In genomic region chr17:66855204-66855603, GRCh38 we compare ENCODE assay signal across 12 cellular contexts. TPM values are rescaled to one million over a fixed set of nuclear protein-coding genes. Genes with fewer than 3 reads are reported as not detected.
DNase-seq lines count a peak whose midpoint lies in the region; ATAC-seq lines count a peak whose summit lies in the region.
"Had no signal": no experiment of that assay in that cellular context is flagged by ENCODE, and none has a peak within 500 bp of the region (broad histone marks: within the 10 kb centered on the region; RNA-seq: fewer than 3 reads in every experiment).

No MANE protein-coding gene starts in this region.

- H3K27ac Mint-ChIP-seq in activated T-helper 17 cell treated with anti-CD3 and anti-CD28 coated beads, Interleukin-2, amount 50 U/mL, for 72 hours: no peak overlapping the region
- H3K27ac Mint-ChIP-seq: IgD-negative memory B cell had no signal

- no peaks in the 10 kb centered on the region for H3K9me3 Mint-ChIP-seq in activated T-helper 17 cell treated with anti-CD3 and anti-CD28 coated beads, Interleukin-2, amount 50 U/mL, for 72 hours
- H3K9me3 Mint-ChIP-seq: central memory CD8-positive, alpha-beta T cell had no signal

- peak; percentile 34 for DNase-seq in DMS53 (lab: John Stamatoyannopoulos, UW)
- no peak for DNase-seq in DMS53 treated with DMSO at 0.1 percent for 48 hours (lab: John Stamatoyannopoulos, UW; ENCODE audit: unreplicated experiment)
- peak; percentile 38 for DNase-seq in RPMI8226
- DNase-seq in effector CD8-positive, alpha-beta T cell (lab: John Stamatoyannopoulos, UW): peak; percentile 3
- peak in 2 of 3 donors; percentile 3 to 7 for DNase-seq in stimulated activated CD4-positive, alpha-beta T cell treated with anti-CD3 and anti-CD28 coated beads, TNF-alpha, amount 100 ng/mL, for 1 hour (ENCODE audit: low read depth in 3 of 3, low spot score in 1 of 3)
- no peak for DNase-seq in DMS79 (lab: John Stamatoyannopoulos, UW)
- DNase-seq: left ventricle myocardium superior had no signal

- H3K4me1 Mint-ChIP-seq in activated T-helper 17 cell treated with anti-CD3 and anti-CD28 coated beads, Interleukin-2, amount 50 U/mL, for 72 hours: no peaks in the 10 kb centered on the region
- H3K4me1 Mint-ChIP-seq: central memory CD8-positive, alpha-beta T cell; IgD-negative memory B cell had no signal

- peaks cover 6% of the 10 kb centered on the region for H3K27me3 Mint-ChIP-seq in activated T-helper 17 cell treated with anti-CD3 and anti-CD28 coated beads, Interleukin-2, amount 50 U/mL, for 72 hours
- H3K27me3 Mint-ChIP-seq: IgD-negative memory B cell had no signal

- H3K4me3 Mint-ChIP-seq in activated T-helper 17 cell treated with anti-CD3 and anti-CD28 coated beads, Interleukin-2, amount 50 U/mL, for 72 hours: no peak overlapping the region
- H3K4me3 Mint-ChIP-seq: central memory CD8-positive, alpha-beta T cell; IgD-negative memory B cell had no signal

- ATAC-seq in activated T-helper 17 cell treated with anti-CD3 and anti-CD28 coated beads, Interleukin-2, amount 50 U/mL, for 72 hours (replicated peaks): no peak
- ATAC-seq in HG03175 (IDR thresholded peaks at IDR 0.05; ENCODE audit: unreplicated experiment): no peak
- ATAC-seq: left ventricle myocardium superior had no signal

- no peaks in the 10 kb centered on the region for H3K36me3 Mint-ChIP-seq in activated T-helper 17 cell treated with anti-CD3 and anti-CD28 coated beads, Interleukin-2, amount 50 U/mL, for 72 hours (ENCODE audit: low read depth)
- H3K36me3 Mint-ChIP-seq: IgD-negative memory B cell had no signal

RNA-seq across cellular contexts. Expression of gene CACNG5, which starts 20.3 kb away (rescaled TPM):
- not detected for total RNA-seq in activated T-helper 17 cell treated with anti-CD3 and anti-CD28 coated beads, Interleukin-2, amount 50 U/mL, for 72 hours
- total RNA-seq: left ventricle myocardium superior; T-helper 1 cell treated with Interleukin-12 subunit alpha and Interleukin-12 subunit beta and Interleukin-4 antibody, amounts not matched to agents 30 ng/mL and 1 ng/mL, for 36 hours had no signal

Comparison
In these comparisons a context has a peak if more than half of its experiments do, and no peak if none do; other contexts are left out.
1. DNase-seq: peak in DMS53 (single experiment), RPMI8226 (single experiment), effector CD8-positive, alpha-beta T cell (single experiment) and stimulated activated CD4-positive, alpha-beta T cell treated with anti-CD3 and anti-CD28 coated beads, TNF-alpha, amount 100 ng/mL, for 1 hour (2 of 3); none in DMS53 treated with DMSO at 0.1 percent for 48 hours (single experiment) and DMS79 (single experiment).